13 cellular contexts compared by ENCODE assay signal in genomic region chr20:10783660-10784336, GRCh38.
DNase-seq lines count a peak whose midpoint lies in the region; ATAC-seq and TF ChIP-seq lines count a peak whose summit lies in the region.
"Had no signal": no experiment of that assay in that cellular context is flagged by ENCODE, and none has a peak within 500 bp of the region (broad histone marks: within the 10 kb centered on the region; RNA-seq: fewer than 3 reads in every experiment).

No MANE protein-coding gene starts in this region.

- DNase-seq in NCI-H510A treated with DMSO at 0.1 percent for 48 hours (lab: John Stamatoyannopoulos, UW) (peak; percentile 66), NCI-H510A (lab: John Stamatoyannopoulos, UW) (no peak), RPMI7951 (ENCODE audit: low read depth) (peak; percentile 30), foreskin keratinocyte (no peak), dedifferentiated amniotic fluid mesenchymal stem cell (ENCODE audit: extremely low spot score) (no peak), OCI-M2 (lab: John Stamatoyannopoulos, UW; ENCODE audit: unreplicated experiment) (no peak)
- DNase-seq: activated naive CD8-positive, alpha-beta T cell treated with anti-CD3 and anti-CD28 coated beads for 36 hours; activated T-cell treated with anti-CD3 and anti-CD28 coated beads for 4 hours; MG63; ovary; stimulated activated CD4-positive, alpha-beta T cell treated with anti-CD3 and anti-CD28 coated beads, Interleukin-12 subunit alpha, Interleukin-12 subunit beta, amount 100 ng/mL, for 4 hours had no signal

- ATAC-seq in foreskin keratinocyte (peak; percentile 29), GM21423 (IDR thresholded peaks at IDR 0.05; ENCODE audit: unreplicated experiment) (no peak)

- H3K36me3 ChIP-seq in parathyroid adenoma (ENCODE audit: control insufficient read depth, insufficient read depth, low read length), result no peaks in the 10 kb centered on the region
- H3K36me3 ChIP-seq: MG63, ovary had no signal

- H3K4me2 ChIP-seq in parathyroid adenoma (ENCODE audit: low read length), result peak overlapping the region; percentile 3

- H3K9ac ChIP-seq in parathyroid adenoma, result no peak overlapping the region

- H3K79me2 ChIP-seq in parathyroid adenoma, result no peaks in the 10 kb centered on the region

- no peak overlapping the region for H3K27ac ChIP-seq in foreskin keratinocyte
- H3K27ac ChIP-seq in parathyroid adenoma, result no peak overlapping the region
- H3K27ac ChIP-seq: ovary had no signal

- no peak overlapping the region for H3K4me3 ChIP-seq in parathyroid adenoma (ENCODE audit: low read depth, low read length)
- H3K4me3 ChIP-seq: MG63, ovary had no signal

- H3K4me1 ChIP-seq in foreskin keratinocyte, result no peaks in the 10 kb centered on the region
- H3K4me1 ChIP-seq in parathyroid adenoma, result peaks cover 10% of the 10 kb centered on the region

- no peak for TF ChIP-seq CTCF in foreskin keratinocyte (conservative IDR thresholded peaks at IDR 0.05)
- TF ChIP-seq CTCF in parathyroid adenoma (IDR thresholded peaks at IDR 0.05), result no peak

- H3K9me3 ChIP-seq in parathyroid adenoma (ENCODE audit: control insufficient read depth, low read length), result no peaks in the 10 kb centered on the region
- H3K9me3 ChIP-seq: MG63, ovary had no signal

- peak overlapping the region; percentile 18 for H2AFZ ChIP-seq in parathyroid adenoma

- no peaks in the 10 kb centered on the region for H3K27me3 ChIP-seq in foreskin keratinocyte
- no peaks in the 10 kb centered on the region for H3K27me3 ChIP-seq in parathyroid adenoma (ENCODE audit: control insufficient read depth, insufficient read depth, low read length)
- H3K27me3 ChIP-seq: ovary had no signal

Comparison
In these comparisons a context has a peak if more than half of its experiments do, and no peak if none do; other contexts are left out.
1. DNase-seq: peak in NCI-H510A treated with DMSO at 0.1 percent for 48 hours (single experiment) and RPMI7951 (single experiment); none in NCI-H510A (single experiment), foreskin keratinocyte (0 of 2), dedifferentiated amniotic fluid mesenchymal stem cell (single experiment) and OCI-M2 (single experiment).